In the genomic region with DNA sequence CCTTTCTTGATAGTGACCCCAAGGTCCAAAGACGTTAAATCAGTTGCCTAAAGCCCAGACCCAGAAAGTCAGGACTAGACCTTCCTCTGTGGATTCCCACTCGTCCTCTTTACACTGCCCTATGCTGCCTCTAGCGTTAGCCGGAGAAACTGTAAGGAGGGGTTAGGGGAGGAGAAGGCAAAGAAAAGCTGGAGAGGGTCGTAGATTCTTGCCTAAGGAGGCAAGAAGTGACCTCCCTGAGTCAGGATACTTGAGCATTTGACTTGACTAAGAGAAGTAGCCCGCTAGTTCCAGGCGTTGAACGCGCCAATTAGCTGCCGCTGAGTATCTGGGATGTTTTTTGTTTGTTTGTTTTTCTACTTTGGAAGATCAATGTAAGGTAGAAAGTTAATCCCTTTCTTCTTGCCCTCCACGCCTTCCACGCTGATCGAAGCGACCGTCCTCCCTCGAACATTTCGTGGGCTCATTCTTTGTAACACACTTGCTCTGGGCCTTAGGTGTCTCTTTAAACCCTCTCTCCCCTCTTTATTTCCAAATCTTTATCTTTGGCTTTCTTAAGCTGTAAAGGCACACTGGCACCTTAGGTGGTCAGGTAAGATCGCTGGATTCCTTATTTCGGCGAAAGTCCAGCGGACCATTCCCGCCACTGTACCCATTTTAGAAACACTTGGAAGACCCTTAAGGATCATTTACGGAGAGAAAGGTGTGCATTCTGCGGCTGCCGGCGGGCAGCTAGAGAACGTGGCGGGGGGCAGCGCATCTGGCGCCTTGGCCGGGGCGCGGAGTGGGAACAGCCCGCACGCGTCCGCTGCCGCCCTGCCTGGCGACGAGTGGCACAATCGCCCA, we compare ENCODE assay signal across 8 cellular contexts. TPM values are rescaled to one million over a fixed set of nuclear protein-coding genes. Genes with fewer than 3 reads are reported as not detected.
DNase-seq lines count a peak whose midpoint lies in the region; ATAC-seq and TF ChIP-seq lines count a peak whose summit lies in the region.

No MANE protein-coding gene starts in this region.

- H3K27me3 ChIP-seq in esophagus squamous epithelium (peaks cover 0 to 17% (median 0%) of the 10 kb centered on the region in 4 donors), mucosa of rectum (ENCODE audit: control insufficient read depth in 2 of 2, insufficient read depth in 2 of 2, low read length in 2 of 2) (peaks cover 0 to 11% of the 10 kb centered on the region in 2 donors), testis (no peaks in the 10 kb centered on the region)

- peak; percentile 67 for DNase-seq in AG20443 (ENCODE audit: low spot score)
- DNase-seq in NCI-H2029 treated with DMSO at 0.1 percent for 48 hours (lab: John Stamatoyannopoulos, UW), result peak; percentile 66
- DNase-seq in activated CD4-positive, alpha-beta memory T cell treated with anti-CD3 and anti-CD28 coated beads, Interleukin-2, amount 10 ng/mL, durations not matched to agents 7 days and 5 days, result peak; percentile 30
- DNase-seq in esophagus squamous epithelium (lab: John Stamatoyannopoulos, UW), result no peak
- peak; percentile 55 for DNase-seq in testis

- H3K9me3 Mint-ChIP-seq in activated CD4-positive, alpha-beta memory T cell treated with anti-CD3 and anti-CD28 coated beads, Interleukin-2, amount 10 ng/mL, durations not matched to agents 7 days and 5 days, result no peaks in the 10 kb centered on the region

- H3K27me3 Mint-ChIP-seq in activated CD4-positive, alpha-beta memory T cell treated with anti-CD3 and anti-CD28 coated beads, Interleukin-2, amount 10 ng/mL, durations not matched to agents 7 days and 5 days, result peaks cover 61% of the 10 kb centered on the region

- no peaks in the 10 kb centered on the region for H3K36me3 Mint-ChIP-seq in activated CD4-positive, alpha-beta memory T cell treated with anti-CD3 and anti-CD28 coated beads, Interleukin-2, amount 10 ng/mL, durations not matched to agents 7 days and 5 days (ENCODE audit: low read depth)

- H3K4me1 ChIP-seq in esophagus squamous epithelium (peaks cover 10 to 60% (median 10%) of the 10 kb centered on the region in 3 donors), mucosa of rectum (ENCODE audit: control insufficient read depth in 2 of 2, insufficient read depth in 2 of 2, low read length in 2 of 2) (peaks cover 16 to 34% of the 10 kb centered on the region in 2 donors), testis (peaks cover 5% of the 10 kb centered on the region)

- H3K4me3 ChIP-seq in esophagus squamous epithelium (peak overlapping the region; percentile 55 to 88 (median 70)), mucosa of rectum (ENCODE audit: low read length in 2 of 2) (peak overlapping the region; percentile 81 to 91), testis (peak overlapping the region; percentile 60 to 77)

- H3K9me3 ChIP-seq in esophagus squamous epithelium (no peaks in the 10 kb centered on the region), mucosa of rectum (ENCODE audit: control insufficient read depth in 2 of 2, low read length in 2 of 2) (no peaks in the 10 kb centered on the region), testis (no peaks in the 10 kb centered on the region)

- peak; percentile 51 to 83 (median 68) for TF ChIP-seq CTCF in esophagus squamous epithelium (IDR thresholded peaks at IDR 0.05)
- TF ChIP-seq CTCF in testis (IDR thresholded peaks at IDR 0.05), result peak; percentile 50 to 70 (median 50)

- TF ChIP-seq POLR2A in esophagus squamous epithelium (IDR thresholded peaks at IDR 0.05), result no peak
- TF ChIP-seq POLR2A in testis (IDR thresholded peaks at IDR 0.05), result no peak

- no peak overlapping the region for H3K27ac Mint-ChIP-seq in activated CD4-positive, alpha-beta memory T cell treated with anti-CD3 and anti-CD28 coated beads, Interleukin-2, amount 10 ng/mL, durations not matched to agents 7 days and 5 days

- H3K36me3 ChIP-seq in esophagus squamous epithelium, result no peaks in the 10 kb centered on the region
- H3K36me3 ChIP-seq in mucosa of rectum (ENCODE audit: control insufficient read depth in 2 of 2, insufficient read depth in 2 of 2, low read length in 2 of 2), result no peaks in the 10 kb centered on the region
- H3K36me3 ChIP-seq in testis (ENCODE audit: low read depth, missing control alignments), result no peaks in the 10 kb centered on the region

- peak overlapping the region; percentile 75 to 81 for H3K9ac ChIP-seq in mucosa of rectum (ENCODE audit: low read depth in 1 of 2, low read length in 2 of 2)

- peak overlapping the region; percentile 68 to 92 (median 82) for H3K27ac ChIP-seq in esophagus squamous epithelium
- H3K27ac ChIP-seq in mucosa of rectum (ENCODE audit: low read depth in 2 of 2, low read length in 2 of 2), result peak overlapping the region; percentile 75 to 81
- H3K27ac ChIP-seq in testis, result no peak overlapping the region

- H3K4me3 Mint-ChIP-seq in activated CD4-positive, alpha-beta memory T cell treated with anti-CD3 and anti-CD28 coated beads, Interleukin-2, amount 10 ng/mL, durations not matched to agents 7 days and 5 days, result peak overlapping the region; percentile 57

- POLR2A ChIA-PET in activated CD4-positive, alpha-beta memory T cell treated with anti-CD3 and anti-CD28 coated beads, Interleukin-2, amount 10 ng/mL, durations not matched to agents 7 days and 5 days (lab: Charles Lee), result interaction anchor here (1.2 kb wide), 2 partner anchors 136 to 161 kb away, joined by 3 to 4 read pairs; no protein-coding TSS in a partner anchor

- 1% methylated on average over 22 to 41 of the region's 41 CpGs for WGBS in esophagus squamous epithelium, 2 donors
- WGBS in testis, 2 donors, result 0% methylated on average over 30 to 41 of the region's 41 CpGs

- ATAC-seq in GM18502 (IDR thresholded peaks at IDR 0.05; ENCODE audit: poor library complexity, unreplicated experiment) (peak; percentile 42), HG02973 (IDR thresholded peaks at IDR 0.05; ENCODE audit: unreplicated experiment) (peak; percentile 36)

- intact Hi-C loops in esophagus squamous epithelium (cut with DNase I) (no loop called here), testis (cut with DNase I; ENCODE audit: low total_unique reads) (no loop called here)

- peaks cover 43% of the 10 kb centered on the region for H3K4me1 Mint-ChIP-seq in activated CD4-positive, alpha-beta memory T cell treated with anti-CD3 and anti-CD28 coated beads, Interleukin-2, amount 10 ng/mL, durations not matched to agents 7 days and 5 days

- CTCF ChIA-PET in activated CD4-positive, alpha-beta memory T cell treated with anti-CD3 and anti-CD28 coated beads, Interleukin-2, amount 10 ng/mL, durations not matched to agents 7 days and 5 days (lab: Charles Lee), result interaction anchor here (0.5 to 4.5 kb wide), 22 partner anchors 9 to 1577 kb away, joined by 3 to 32 read pairs (median 4); no protein-coding TSS in a partner anchor

RNA-seq across cellular contexts. Expression of gene RGMB, which starts 5.1 kb away (rescaled TPM):
- under 1 TPM; 0.60 to 0.65 TPM for total RNA-seq in activated CD4-positive, alpha-beta memory T cell treated with anti-CD3 and anti-CD28 coated beads, Interleukin-2, amount 10 ng/mL, durations not matched to agents 7 days and 5 days
- 10 to 100 TPM; 13.0 to 31.7 (median 14.2) TPM for total RNA-seq in esophagus squamous epithelium
- 10 to 100 TPM; 41.2 to 47.4 TPM for total RNA-seq in testis
- 22.4 TPM for polyA plus RNA-seq in testis (ENCODE audit: insufficient read depth, low read depth, low replicate concordance)

Comparison
In these comparisons a context has a peak if more than half of its experiments do, and no peak if none do; other contexts are left out.
1. H3K27ac ChIP-seq: peak in esophagus squamous epithelium (4 of 4) and mucosa of rectum (2 of 2); none in testis (0 of 2).
2. RNA of gene RGMB, which starts 5.1 kb away (total RNA-seq): 41.2 to 47.4 TPM in testis and 13.0 to 31.7 TPM in esophagus squamous epithelium; 0.60 to 0.65 TPM in activated CD4-positive, alpha-beta memory T cell treated with anti-CD3 and anti-CD28 coated beads, Interleukin-2, amount 10 ng/mL, durations not matched to agents 7 days and 5 days; every median in the first group is over 4 times any median in the second.
3. Peak in every context shown above with its lines, with median percentiles within 50 percentile points of each other: H3K4me3 ChIP-seq.